In the genomic region with DNA sequence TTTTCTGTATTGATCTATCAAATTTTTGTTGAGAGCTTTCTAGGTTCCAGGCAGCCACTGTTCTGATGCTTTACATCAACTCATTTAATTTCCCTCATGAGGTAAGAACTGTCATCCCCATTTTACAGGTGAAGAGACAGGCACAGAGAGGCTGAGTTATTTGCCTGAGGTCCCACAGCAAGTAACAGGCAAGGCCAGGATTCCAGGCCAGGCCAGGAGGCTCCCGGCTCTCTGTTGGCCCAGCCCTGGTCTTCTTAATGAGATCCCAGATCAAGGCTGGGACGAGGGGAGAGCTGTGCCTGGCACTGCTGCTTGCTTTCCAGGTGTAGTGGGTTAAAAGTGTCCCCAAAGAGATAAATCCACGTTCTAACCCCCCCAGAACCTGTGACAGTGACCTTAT, we compare ENCODE assay signal across 26 cellular contexts. TPM values are rescaled to one million over a fixed set of nuclear protein-coding genes. Genes with fewer than 3 reads are reported as not detected.
"Had no signal": no experiment of that assay in that cellular context is flagged by ENCODE, and none has a peak within 500 bp of the region (broad histone marks: within the 10 kb centered on the region; RNA-seq: fewer than 3 reads in every experiment).

No MANE protein-coding gene starts in this region.

- H3K27me3 Mint-ChIP-seq: activated naive CD8-positive, alpha-beta T cell treated with anti-CD3 and anti-CD28 coated beads for 36 hours; activated T-helper 17 cell treated with anti-CD3 and anti-CD28 coated beads, Interleukin-2, amount 50 U/mL, for 72 hours; stimulated activated memory B cell treated with anti-CD40 and anti-IgM and Interleukin-4, amounts not matched to agents 10 μg/mL and 1 μg/mL and 100 μg/mL, for 72 hours; type B pancreatic cell had no signal

- FAIRE-seq: bronchial epithelial cell, small intestine, TTC549 had no signal

- ATAC-seq: activated T-helper 17 cell treated with anti-CD3 and anti-CD28 coated beads, Interleukin-2, amount 50 U/mL, for 72 hours; effector memory CD8-positive, alpha-beta T cell; gastrocnemius medialis; sciatic nerve; stimulated activated memory B cell treated with anti-CD40 and anti-IgM and Interleukin-4, amounts not matched to agents 10 μg/mL and 1 μg/mL and 100 μg/mL, for 72 hours had no signal

- H3K36me3 ChIP-seq: colonic mucosa, esophagus squamous epithelium, gastrocnemius medialis, left ventricle myocardium inferior, vagina, WERI-Rb-1 had no signal

- H3K4me3 Mint-ChIP-seq: activated naive CD8-positive, alpha-beta T cell treated with anti-CD3 and anti-CD28 coated beads for 36 hours; activated T-helper 17 cell treated with anti-CD3 and anti-CD28 coated beads, Interleukin-2, amount 50 U/mL, for 72 hours; effector memory CD8-positive, alpha-beta T cell; neural crest cell; stimulated activated memory B cell treated with anti-CD40 and anti-IgM and Interleukin-4, amounts not matched to agents 10 μg/mL and 1 μg/mL and 100 μg/mL, for 72 hours; type B pancreatic cell had no signal

- H3K36me3 Mint-ChIP-seq: type B pancreatic cell had no signal

- DNase-seq: activated CD4-positive, alpha-beta T cell treated with anti-CD3 and anti-CD28 coated beads, Interleukin-2, amount 50 U/mL, for 48 hours; activated naive CD8-positive, alpha-beta T cell treated with anti-CD3 and anti-CD28 coated beads for 36 hours; amygdala; colonic mucosa; dorsolateral prefrontal cortex; effector memory CD8-positive, alpha-beta T cell; esophagus squamous epithelium; gastrocnemius medialis; hippocampal formation; left ventricle myocardium inferior; mammary epithelial cell; occipital lobe; small intestine; stimulated activated CD4-positive, alpha-beta T cell treated with anti-CD3 and anti-CD28 coated beads, Interleukin-2, amount 100 ng/mL, for 24 hours; WERI-Rb-1 had no signal

- H3K9me3 Mint-ChIP-seq: activated T-helper 17 cell treated with anti-CD3 and anti-CD28 coated beads, Interleukin-2, amount 50 U/mL, for 72 hours; neural crest cell; stimulated activated memory B cell treated with anti-CD40 and anti-IgM and Interleukin-4, amounts not matched to agents 10 μg/mL and 1 μg/mL and 100 μg/mL, for 72 hours; type B pancreatic cell had no signal

- H3K4me1 ChIP-seq: colonic mucosa had no signal

- H3K9me3 ChIP-seq: colonic mucosa, esophagus squamous epithelium, gastrocnemius medialis, left ventricle myocardium inferior, vagina had no signal

- H3K27me3 ChIP-seq: colonic mucosa, dorsolateral prefrontal cortex, esophagus squamous epithelium, gastrocnemius medialis, vagina had no signal

- H3K27ac ChIP-seq: colonic mucosa, dorsolateral prefrontal cortex, esophagus squamous epithelium, gastrocnemius medialis, left ventricle myocardium inferior, vagina, WERI-Rb-1 had no signal

- H3K4me3 ChIP-seq: colonic mucosa, dorsolateral prefrontal cortex, esophagus squamous epithelium, gastrocnemius medialis, left ventricle myocardium inferior, vagina had no signal

- H3K27ac Mint-ChIP-seq: activated naive CD8-positive, alpha-beta T cell treated with anti-CD3 and anti-CD28 coated beads for 36 hours; activated T-helper 17 cell treated with anti-CD3 and anti-CD28 coated beads, Interleukin-2, amount 50 U/mL, for 72 hours; effector memory CD8-positive, alpha-beta T cell; stimulated activated memory B cell treated with anti-CD40 and anti-IgM and Interleukin-4, amounts not matched to agents 10 μg/mL and 1 μg/mL and 100 μg/mL, for 72 hours; type B pancreatic cell had no signal

RNA-seq across cellular contexts. Expression of a gene that starts 41.7 kb away (rescaled TPM):
- total RNA-seq: activated naive CD8-positive, alpha-beta T cell treated with anti-CD3 and anti-CD28 coated beads for 36 hours; activated T-helper 17 cell treated with anti-CD3 and anti-CD28 coated beads, Interleukin-2, amount 50 U/mL, for 72 hours; bronchial epithelial cell; colonic mucosa; dorsolateral prefrontal cortex; esophagus squamous epithelium; gastrocnemius medialis; left ventricle myocardium inferior; mammary epithelial cell; mononuclear cell; myocyte; neural crest cell; occipital lobe; sciatic nerve; temporal lobe; vagina had no signal
- polyA plus RNA-seq: mammary epithelial cell, small intestine had no signal

RNA-seq across cellular contexts. Expression of a gene that starts 46.5 kb away (rescaled TPM):
- total RNA-seq: activated naive CD8-positive, alpha-beta T cell treated with anti-CD3 and anti-CD28 coated beads for 36 hours; activated T-helper 17 cell treated with anti-CD3 and anti-CD28 coated beads, Interleukin-2, amount 50 U/mL, for 72 hours; bronchial epithelial cell; colonic mucosa; dorsolateral prefrontal cortex; esophagus squamous epithelium; gastrocnemius medialis; left ventricle myocardium inferior; mammary epithelial cell; mononuclear cell; myocyte; neural crest cell; occipital lobe; sciatic nerve; temporal lobe; vagina had no signal
- polyA plus RNA-seq: mammary epithelial cell, small intestine had no signal

RNA-seq across cellular contexts. Expression of a gene that starts 49.4 kb away (rescaled TPM):
- total RNA-seq: activated naive CD8-positive, alpha-beta T cell treated with anti-CD3 and anti-CD28 coated beads for 36 hours; activated T-helper 17 cell treated with anti-CD3 and anti-CD28 coated beads, Interleukin-2, amount 50 U/mL, for 72 hours; bronchial epithelial cell; colonic mucosa; dorsolateral prefrontal cortex; esophagus squamous epithelium; gastrocnemius medialis; left ventricle myocardium inferior; mammary epithelial cell; mononuclear cell; myocyte; neural crest cell; occipital lobe; sciatic nerve; temporal lobe; vagina had no signal
- polyA plus RNA-seq: mammary epithelial cell, small intestine had no signal

RNA-seq across cellular contexts. Expression of a gene that starts 53.7 kb away (rescaled TPM):
- total RNA-seq: activated naive CD8-positive, alpha-beta T cell treated with anti-CD3 and anti-CD28 coated beads for 36 hours; activated T-helper 17 cell treated with anti-CD3 and anti-CD28 coated beads, Interleukin-2, amount 50 U/mL, for 72 hours; bronchial epithelial cell; colonic mucosa; dorsolateral prefrontal cortex; esophagus squamous epithelium; gastrocnemius medialis; left ventricle myocardium inferior; mammary epithelial cell; mononuclear cell; myocyte; neural crest cell; occipital lobe; sciatic nerve; temporal lobe; vagina had no signal
- polyA plus RNA-seq: mammary epithelial cell, small intestine had no signal
